In the genomic region with DNA sequence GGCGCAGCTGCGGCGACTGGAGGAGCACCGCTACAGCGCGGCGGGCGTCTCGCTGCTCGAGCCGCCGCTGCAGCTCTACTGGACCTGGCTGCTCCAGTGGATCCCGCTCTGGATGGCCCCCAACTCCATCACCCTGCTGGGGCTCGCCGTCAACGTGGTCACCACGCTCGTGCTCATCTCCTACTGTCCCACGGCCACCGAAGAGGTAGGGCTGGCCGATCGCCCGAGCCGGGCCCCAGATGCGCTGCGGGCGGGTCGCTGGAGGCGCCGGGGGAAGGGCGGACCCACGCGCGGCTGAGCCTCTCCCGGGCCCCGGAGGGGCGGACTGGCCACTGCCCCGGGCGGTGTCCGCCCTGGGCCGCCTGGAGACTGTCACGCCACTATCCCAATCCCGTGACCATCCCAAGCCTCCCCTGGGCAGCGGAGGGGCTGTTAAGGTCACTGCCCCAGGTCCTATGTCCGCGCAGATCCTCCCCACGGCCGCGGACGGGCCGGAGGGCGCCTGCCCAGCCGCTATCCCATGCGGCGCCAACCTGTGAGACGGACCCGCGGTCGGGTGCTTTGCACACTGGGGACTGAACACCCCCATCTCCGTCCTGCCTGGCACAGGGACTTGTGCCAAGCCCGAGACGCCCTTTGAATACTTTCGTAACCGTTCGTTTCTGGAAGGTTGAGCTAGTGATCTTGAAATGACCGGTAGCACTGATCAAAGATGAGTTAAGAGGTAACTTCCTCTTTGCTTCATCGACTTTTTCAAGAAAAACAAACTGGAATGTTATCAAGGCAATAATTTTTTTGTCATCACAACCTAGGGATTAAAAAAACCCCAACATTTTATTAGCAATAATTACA, we compare ENCODE assay signal across 8 cellular contexts. TPM values are rescaled to one million over a fixed set of nuclear protein-coding genes. Genes with fewer than 3 reads are reported as not detected.
DNase-seq lines count a peak whose midpoint lies in the region; ATAC-seq and TF ChIP-seq lines count a peak whose summit lies in the region.

No MANE protein-coding gene starts in this region.

- no peak overlapping the region for H4K5ac ChIP-seq in H9 (ENCODE audit: insufficient read length, low read depth, low read length)
- no peak overlapping the region for H4K5ac ChIP-seq in mesendoderm (ENCODE audit: low read length)

- no peaks in the 10 kb centered on the region for H3K9me3 ChIP-seq in H9 (ENCODE audit: control insufficient read depth, low read depth, low read length)

- peaks cover 21 to 30% of the 10 kb centered on the region in 2 experiments for H3K4me1 Mint-ChIP-seq in H9
- peaks cover 68% of the 10 kb centered on the region for H3K4me1 Mint-ChIP-seq in activated B cell treated with CpG ODN at 0.5 μM for 24 hours

- H3K4me3 ChIP-seq in KMS-11 (IDR thresholded peaks at IDR 0.05; ENCODE audit: insufficient read depth, low read depth, low read length) (no peak overlapping the region), epithelial cell of proximal tubule (ENCODE audit: low read depth, low read length) (peak overlapping the region; percentile 79), mesendoderm (ENCODE audit: low read length) (peak overlapping the region; percentile 83)

- H3K56ac ChIP-seq in H9 (ENCODE audit: insufficient read length, low read depth, low read length) (no peak overlapping the region), mesendoderm (ENCODE audit: low read length) (peak overlapping the region; percentile 97)

- H2AK5ac ChIP-seq in H9 (ENCODE audit: insufficient read length, low read length) (no peak overlapping the region), mesendoderm (ENCODE audit: low read length) (no peak overlapping the region)

- H4K91ac ChIP-seq in H9 (ENCODE audit: insufficient read length, low read depth, low read length), result no peak overlapping the region

- H3K14ac ChIP-seq in H9 (ENCODE audit: insufficient read depth, low read length), result peak overlapping the region; percentile 51

- intact Hi-C loops in activated B cell treated with CpG ODN at 0.5 μM for 24 hours (cut with micrococcal nuclease), result loop anchor here (1.0 to 5.0 kb wide), 12 partner anchors 9 to 365 kb away; a partner anchor contains a TSS

- H3K36me3 ChIP-seq in KMS-11 (ENCODE audit: insufficient read depth) (no peaks in the 10 kb centered on the region), mesendoderm (ENCODE audit: control insufficient read depth, insufficient read depth, low read length) (no peaks in the 10 kb centered on the region)

- H3K18ac ChIP-seq in H9 (ENCODE audit: insufficient read length, low read depth, low read length), result no peak overlapping the region
- peak overlapping the region; percentile 91 for H3K18ac ChIP-seq in mesendoderm (ENCODE audit: low read length)

- POLR2A ChIA-PET in activated B cell treated with CpG ODN at 0.5 μM for 24 hours (lab: Charles Lee), result interaction anchor here (0.5 to 2.2 kb wide), 17 partner anchors 9 to 306 kb away, joined by 3 to 31 read pairs (median 4); a partner anchor contains a TSS

- H3K27me3 ChIP-seq in H9 (ENCODE audit: insufficient read depth, low read length) (peaks cover 8% of the 10 kb centered on the region; the same call in 1 of the 2 replicates), KMS-11 (ENCODE audit: insufficient read depth, low read depth) (no peaks in the 10 kb centered on the region), mesendoderm (ENCODE audit: insufficient read depth, low read length, poor library complexity) (no peaks in the 10 kb centered on the region)

- peak; percentile 11 for ATAC-seq in activated B cell treated with CpG ODN at 0.5 μM for 24 hours (ENCODE audit: low read depth)

- H3K4me1 ChIP-seq in H9 (ENCODE audit: insufficient read depth, low read length) (peaks cover 3% of the 10 kb centered on the region; the same call in 1 of the 2 replicates), KMS-11 (ENCODE audit: low read depth, poor library complexity, severe bottlenecking) (peaks cover 15% of the 10 kb centered on the region), mesendoderm (ENCODE audit: control insufficient read depth, low read depth, low read length) (no peaks in the 10 kb centered on the region)

- no peak overlapping the region for H3K27ac Mint-ChIP-seq in H9
- H3K27ac Mint-ChIP-seq in activated B cell treated with CpG ODN at 0.5 μM for 24 hours, result peak overlapping the region; percentile 86

- H3K9ac ChIP-seq in H9 (ENCODE audit: extremely low read depth, insufficient read length, low read length) (peak overlapping the region; percentile 54), KMS-11 (peak overlapping the region; percentile 74), mesendoderm (ENCODE audit: low read length) (peak overlapping the region; percentile 89)

- H3K79me2 ChIP-seq in H9 (ENCODE audit: insufficient read depth, low read length), result no peaks in the 10 kb centered on the region
- H3K79me2 ChIP-seq in KMS-11 (ENCODE audit: insufficient read depth, low read depth), result peaks cover 18% of the 10 kb centered on the region; the same call in 1 of the 2 replicates
- no peaks in the 10 kb centered on the region for H3K79me2 ChIP-seq in mesendoderm (ENCODE audit: control insufficient read depth, insufficient read depth, low read length)

- H3K4ac ChIP-seq in H9 (ENCODE audit: low read depth, low read length) (no peak overlapping the region), mesendoderm (ENCODE audit: low read depth, low read length) (peak overlapping the region; percentile 70)

- TF ChIP-seq CTCF in H9 (conservative IDR thresholded peaks at IDR 0.05) (no peak), KMS-11 (conservative IDR thresholded peaks at IDR 0.05; ENCODE audit: low read depth, low read length) (no peak), activated B cell treated with CpG ODN at 0.5 μM for 24 hours (IDR thresholded peaks at IDR 0.05) (no peak), epithelial cell of proximal tubule (conservative IDR thresholded peaks at IDR 0.05; ENCODE audit: low read depth, low read length) (no peak)

- H3K9me3 Mint-ChIP-seq in H9, result no peaks in the 10 kb centered on the region
- H3K9me3 Mint-ChIP-seq in activated B cell treated with CpG ODN at 0.5 μM for 24 hours, result no peaks in the 10 kb centered on the region

- no peak overlapping the region for H2BK120ac ChIP-seq in H9 (ENCODE audit: low read depth, low read length, poor library complexity, severe bottlenecking)
- H2BK120ac ChIP-seq in mesendoderm (ENCODE audit: low read depth, low read length), result no peak overlapping the region

- DNase-seq in activated CD4-positive, alpha-beta T cell treated with anti-CD3 and anti-CD28 coated beads for 48 hours, result peak; percentile 11
- DNase-seq in activated CD4-positive, alpha-beta T cell treated with anti-CD3 and anti-CD28 coated beads, Interleukin-2, amount 50 U/mL, for 1 hour, result no peak
- DNase-seq in H9 (peak; percentile 40), activated B cell treated with CpG ODN at 0.5 μM for 24 hours (no peak), epithelial cell of proximal tubule (ENCODE audit: low read depth) (peak; percentile 25), mesendoderm (peak; percentile 32), substantia nigra (lab: John Stamatoyannopoulos, UW) (peak in 37 of 49 donors; percentile 18 to 77 (median 47))

- H3K79me1 ChIP-seq in H9 (ENCODE audit: insufficient read depth, low read depth, low read length, poor library complexity, severe bottlenecking) (no peaks in the 10 kb centered on the region), mesendoderm (ENCODE audit: low read length) (no peaks in the 10 kb centered on the region)

- CTCF ChIA-PET in activated B cell treated with CpG ODN at 0.5 μM for 24 hours (lab: Charles Lee), result interaction anchor here (0.9 to 1.4 kb wide), 4 partner anchors 27 to 63 kb away, joined by 3 to 6 read pairs (median 5); no protein-coding TSS in a partner anchor

- H4K20me1 ChIP-seq in H9 (ENCODE audit: control insufficient read depth, insufficient read depth, insufficient read length) (no peaks in the 10 kb centered on the region), KMS-11 (ENCODE audit: insufficient read depth) (no peaks in the 10 kb centered on the region)

- H3K23me2 ChIP-seq in H9 (ENCODE audit: insufficient read length, low read depth, low read length, poor library complexity, severe bottlenecking), result peaks cover 13% of the 10 kb centered on the region

- H4K8ac ChIP-seq in H9 (replicated peaks; ENCODE audit: insufficient read length, low read depth, low read length), result no peak overlapping the region
- H4K8ac ChIP-seq in mesendoderm (ENCODE audit: low read depth, low read length), result no peak overlapping the region

- no peak overlapping the region for H3T11ph ChIP-seq in H9 (ENCODE audit: low read length)

- H2BK5ac ChIP-seq in H9 (ENCODE audit: insufficient read length, low read length), result no peak overlapping the region
- H2BK5ac ChIP-seq in mesendoderm (ENCODE audit: low read length), result no peak overlapping the region

- no peak overlapping the region for H3K27ac ChIP-seq in H9 (ENCODE audit: insufficient read length, low read depth, low read length)
- peak overlapping the region; percentile 45 for H3K27ac ChIP-seq in KMS-11
- H3K27ac ChIP-seq in mesendoderm (ENCODE audit: low read depth, low read length), result peak overlapping the region; percentile 9
- peak overlapping the region; percentile 80 for H3K27ac ChIP-seq in substantia nigra (ENCODE audit: low read depth, low read length, poor library complexity, severe bottlenecking)

- H2BK15ac ChIP-seq in H9 (ENCODE audit: low read depth, low read length), result no peak overlapping the region
- H2BK15ac ChIP-seq in mesendoderm (replicated peaks; ENCODE audit: low read depth), result no peak overlapping the region

- H3K4me3 Mint-ChIP-seq in H9 (peak overlapping the region; percentile 82 to 95), activated B cell treated with CpG ODN at 0.5 μM for 24 hours (peak overlapping the region; percentile 94)

- H3K36me3 Mint-ChIP-seq in H9 (ENCODE audit: insufficient read depth in 1 of 3, low read depth in 3 of 3) (peaks cover 0 to 2% (median 0%) of the 10 kb centered on the region in 3 experiments; a peak in 2 of 7 replicates), activated B cell treated with CpG ODN at 0.5 μM for 24 hours (ENCODE audit: low read depth) (peaks cover 10% of the 10 kb centered on the region)

- H3K27me3 Mint-ChIP-seq in H9 (ENCODE audit: low read depth), result peaks cover 25% of the 10 kb centered on the region
- H3K27me3 Mint-ChIP-seq in activated B cell treated with CpG ODN at 0.5 μM for 24 hours, result no peaks in the 10 kb centered on the region

- H3K23ac ChIP-seq in H9 (ENCODE audit: insufficient read length, low read depth, low read length) (no peak overlapping the region), mesendoderm (ENCODE audit: low read length) (peak overlapping the region; percentile 94)

- no peak overlapping the region for H2BK12ac ChIP-seq in H9 (ENCODE audit: insufficient read length, low read depth, low read length)

- WGBS in H9 (ENCODE audit: extremely low coverage, insufficient read length, low lambda C conversion rate), result no CpG with 5 or more reads among the region's 67 CpGs
- no CpG with 5 or more reads among the region's 67 CpGs for WGBS in mesendoderm (ENCODE audit: extremely low coverage, insufficient coverage, low lambda C conversion rate)

- H3K4me2 ChIP-seq in H9 (ENCODE audit: insufficient read depth, insufficient read length, low read length) (peak overlapping the region; percentile 46), KMS-11 (peak overlapping the region; percentile 40), mesendoderm (ENCODE audit: low read length) (peak overlapping the region; percentile 80)

- no peak overlapping the region for H2AFZ ChIP-seq in H9 (ENCODE audit: low read length)
- H2AFZ ChIP-seq in KMS-11 (ENCODE audit: low read depth), result peak overlapping the region; percentile 65

- no peak overlapping the region for H2BK20ac ChIP-seq in H9 (ENCODE audit: low read depth, low read length, poor library complexity, severe bottlenecking)

RNA-seq across cellular contexts. Expression of a gene that starts 0.7 kb away (rescaled TPM):
- total RNA-seq in H9 (2021), result 14.2 and 17.1 TPM in 2 replicates
- total RNA-seq in activated B cell treated with CpG ODN at 0.5 μM for 24 hours, result 36.8 and 42.7 TPM in 2 replicates
- total RNA-seq in epithelial cell of proximal tubule, result 17.6 and 40.1 TPM in 2 replicates
- 18.0 TPM for polyA plus RNA-seq in mesendoderm (2013, experiment 1 of 2)
- 18.1 TPM for polyA plus RNA-seq in mesendoderm (2013, experiment 2 of 2)

RNA-seq across cellular contexts. Expression of a gene that starts 41.1 kb away (rescaled TPM):
- total RNA-seq in H9 (2021), result 0.31 TPM in 1 of 2 replicates, not detected in the other
- 0.17 and 0.49 TPM in 2 replicates for total RNA-seq in activated B cell treated with CpG ODN at 0.5 μM for 24 hours
- under 0.01 TPM in 1 of 2 replicates, not detected in the other for total RNA-seq in epithelial cell of proximal tubule
- polyA plus RNA-seq in mesendoderm (2013, experiment 1 of 2), result 0.08 TPM
- 0.06 TPM for polyA plus RNA-seq in mesendoderm (2013, experiment 2 of 2)

Comparison
In these comparisons a context has a peak if more than half of its experiments do, and no peak if none do; other contexts are left out.
1. DNase-seq: peak in activated CD4-positive, alpha-beta T cell treated with anti-CD3 and anti-CD28 coated beads for 48 hours (single experiment), H9 (single experiment), epithelial cell of proximal tubule (single experiment), mesendoderm (single experiment) and substantia nigra (37 of 49); none in activated CD4-positive, alpha-beta T cell treated with anti-CD3 and anti-CD28 coated beads, Interleukin-2, amount 50 U/mL, for 1 hour (single experiment) and activated B cell treated with CpG ODN at 0.5 μM for 24 hours (single experiment).
2. Peak in every context shown above with its lines, with median percentiles within 50 percentile points of each other: H3K4me2 ChIP-seq and H3K9ac ChIP-seq.